ENCODE assay signal across 32 cellular contexts in the genomic region with DNA sequence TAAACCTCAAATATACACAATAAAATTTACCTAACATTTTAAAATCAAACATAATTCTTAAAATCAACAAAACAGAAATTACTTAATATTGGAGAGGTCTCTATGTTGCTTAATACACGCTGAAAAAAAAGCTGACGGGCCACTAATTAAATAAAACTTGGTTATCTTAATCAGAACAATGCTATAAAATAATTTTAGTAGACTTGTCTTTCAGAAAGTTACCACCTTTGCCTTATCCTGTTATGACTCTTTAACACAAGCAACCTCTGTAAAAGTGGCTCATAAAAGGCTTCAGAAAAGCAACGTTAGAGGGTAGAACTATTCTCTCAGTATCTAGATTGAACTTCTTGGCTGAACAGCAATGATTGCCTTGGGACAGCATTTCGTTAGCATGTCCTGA.
"Had no signal": no experiment of that assay in that cellular context is flagged by ENCODE, and none has a peak within 500 bp of the region (broad histone marks: within the 10 kb centered on the region; RNA-seq: fewer than 3 reads in every experiment).

No MANE protein-coding gene starts in this region.

- ATAC-seq: activated naive CD4-positive, alpha-beta T cell treated with anti-CD3 and anti-CD28 coated beads, Interleukin-2, amount 50 U/mL, for 72 hours; activated naive CD8-positive, alpha-beta T cell treated with anti-CD3 and anti-CD28 coated beads, Interleukin-2, amount 50 U/mL, for 24 hours; activated T-cell treated with anti-CD3 and anti-CD28 coated beads, Interleukin-2, amount 50 U/mL, for 4 hours; activated T-cell treated with anti-CD3 and anti-CD28 coated beads, Interleukin-2, amount 50 U/mL, for 72 hours; activated T-helper 17 cell treated with anti-CD3 and anti-CD28 coated beads, Interleukin-2, amount 50 U/mL, for 72 hours; body of pancreas had no signal

- H3K27ac ChIP-seq: adrenal gland, ascending aorta, body of pancreas, brain microvascular endothelial cell, breast epithelium, cardiac muscle cell had no signal

- H3K9me3 ChIP-seq: adrenal gland, ascending aorta, body of pancreas, breast epithelium had no signal

- H3K27me3 ChIP-seq: adrenal gland, ascending aorta, body of pancreas, brain microvascular endothelial cell, breast epithelium, cardiac muscle cell had no signal

- H3K4me1 ChIP-seq: adrenal gland, ascending aorta, body of pancreas, breast epithelium had no signal

- H3K4me3 ChIP-seq: adrenal gland, ascending aorta, body of pancreas, breast epithelium, cardiac muscle cell had no signal

- H3K36me3 ChIP-seq: adrenal gland, ascending aorta, brain microvascular endothelial cell, breast epithelium, cardiac muscle cell had no signal

- DNase-seq: activated effector memory CD4-positive, alpha-beta T cell treated with anti-CD3 and anti-CD28 coated beads, Interleukin-2, amount 50 U/mL, for 16 hours; activated effector memory CD4-positive, alpha-beta T cell treated with Interleukin-2 at 50 U/mL for 16 hours; activated gamma-delta T cell; activated gamma-delta T cell treated with Interleukin-2 at 50 U/mL for 16 hours; activated naive CD4-positive, alpha-beta T cell; activated naive CD4-positive, alpha-beta T cell treated with anti-CD3 and anti-CD28 coated beads for 36 hours; activated naive CD4-positive, alpha-beta T cell treated with anti-CD3 and anti-CD28 coated beads, Interleukin-2, amount 10 ng/mL, durations not matched to agents 7 days and 5 days; activated naive CD4-positive, alpha-beta T cell treated with anti-CD3 and anti-CD28 coated beads, Interleukin-2, amount 50 U/mL, for 16 hours; activated naive CD4-positive, alpha-beta T cell treated with Interleukin-2 at 50 U/mL for 16 hours; activated naive CD8-positive, alpha-beta T cell treated with anti-CD3 and anti-CD28 coated beads for 36 hours; activated naive CD8-positive, alpha-beta T cell treated with anti-CD3 and anti-CD28 coated beads, Interleukin-2, amount 10 ng/mL, durations not matched to agents 7 days and 5 days; activated naive CD8-positive, alpha-beta T cell treated with anti-CD3 and anti-CD28 coated beads, Interleukin-2, amount 50 U/mL, for 24 hours; activated T-cell treated with anti-CD3 and anti-CD28 coated beads, Interleukin-2, amount 50 U/mL, for 1 hour; activated T-cell treated with anti-CD3 and anti-CD28 coated beads, Interleukin-2, amount 50 U/mL, for 24 hours; activated T-cell treated with anti-CD3 and anti-CD28 coated beads, Interleukin-2, amount 50 U/mL, for 4 hours; activated T-cell treated with anti-CD3 and anti-CD28 coated beads, Interleukin-2, amount 50 U/mL, for 48 hours; activated T-cell treated with anti-CD3 and anti-CD28 coated beads, Interleukin-2, amount 50 U/mL, for 72 hours; adrenal gland; amniotic stem cell; amygdala; anterior cingulate cortex; aorta; body of pancreas; brain microvascular endothelial cell; caudate nucleus; central memory CD4-positive, alpha-beta T cell; cerebellar nuclear complex had no signal
